12 cellular contexts compared by ENCODE assay signal in genomic region chrX:69128573-69128972, GRCh38. TPM values are rescaled to one million over a fixed set of nuclear protein-coding genes. Genes with fewer than 3 reads are reported as not detected.
A peak's percentile ranks its signal among the peaks of the same experiment; 100 is the strongest.
DNase-seq lines count a peak whose midpoint lies in the region; TF ChIP-seq lines count a peak whose summit lies in the region.
"Had no signal": no experiment of that assay in that cellular context is flagged by ENCODE, and none has a peak within 500 bp of the region (broad histone marks: within the 10 kb centered on the region; RNA-seq: fewer than 3 reads in every experiment).

No MANE protein-coding gene starts in this region.

- no peaks in the 10 kb centered on the region for H3K9me3 Mint-ChIP-seq in CD8-positive, alpha-beta memory T cell
- H3K9me3 Mint-ChIP-seq: activated naive CD4-positive, alpha-beta T cell treated with anti-CD3 and anti-CD28 coated beads, Interleukin-2, amount 50 U/mL, for 24 hours had no signal

- H3K27ac Mint-ChIP-seq in CD8-positive, alpha-beta memory T cell = peak overlapping the region in 1 of 8 donors; percentile 57
- H3K27ac Mint-ChIP-seq: activated naive CD4-positive, alpha-beta T cell treated with anti-CD3 and anti-CD28 coated beads, Interleukin-2, amount 50 U/mL, for 24 hours had no signal

- TF ChIP-seq EP300 in neural cell (conservative IDR thresholded peaks at IDR 0.05; ENCODE audit: poor library complexity, severe bottlenecking) = no peak

- no peaks in the 10 kb centered on the region for H3K9me2 ChIP-seq in neural cell (ENCODE audit: insufficient read depth, low read length)

- H3K4me1 Mint-ChIP-seq in CD8-positive, alpha-beta memory T cell = peaks cover 0 to 4% (median 4%) of the 10 kb centered on the region in 3 donors

- H3K36me3 ChIP-seq in neural cell (ENCODE audit: insufficient read depth, low read length) = no peaks in the 10 kb centered on the region
- no peaks in the 10 kb centered on the region for H3K36me3 ChIP-seq in CD8-positive, alpha-beta memory T cell (ENCODE audit: insufficient read depth, low read length)

- no peaks in the 10 kb centered on the region for H4K20me1 ChIP-seq in neural cell (ENCODE audit: insufficient read depth)

- H3K4me1 ChIP-seq in CD8-positive, alpha-beta memory T cell (ENCODE audit: insufficient read depth, low read length) = no peaks in the 10 kb centered on the region

- no peak overlapping the region for H3K9ac ChIP-seq in neural cell (ENCODE audit: low read length)

- no peaks in the 10 kb centered on the region for H3F3A ChIP-seq in neural cell (ENCODE audit: insufficient read depth, low read length, poor library complexity, severe bottlenecking)

- CTCF ChIA-PET in CD8-positive, alpha-beta memory T cell (lab: Charles Lee) = no interaction called here

- H3K4me3 ChIP-seq in AG09309 (ENCODE audit: control insufficient read depth, low read depth, low read length) (peak overlapping the region; percentile 11), neural cell (ENCODE audit: low read length) (peak overlapping the region; percentile 15)
- H3K4me3 ChIP-seq in CD8-positive, alpha-beta memory T cell (ENCODE audit: low read length) = no peak overlapping the region

- TF ChIP-seq RAD21 in neural cell (conservative IDR thresholded peaks at IDR 0.05) = no peak

- H3K9me3 ChIP-seq in neural cell (ENCODE audit: low read length) = no peaks in the 10 kb centered on the region
- no peaks in the 10 kb centered on the region for H3K9me3 ChIP-seq in CD8-positive, alpha-beta memory T cell (ENCODE audit: low read length)

- no peaks in the 10 kb centered on the region for H3K27me3 ChIP-seq in neural cell (ENCODE audit: insufficient read depth, low read depth, low read length)
- H3K27me3 ChIP-seq in CD8-positive, alpha-beta memory T cell (ENCODE audit: insufficient read depth, low read length, poor library complexity, severe bottlenecking) = no peaks in the 10 kb centered on the region

- H3K36me3 Mint-ChIP-seq in CD8-positive, alpha-beta memory T cell = no peaks in the 10 kb centered on the region
- H3K36me3 Mint-ChIP-seq: activated naive CD4-positive, alpha-beta T cell treated with anti-CD3 and anti-CD28 coated beads, Interleukin-2, amount 50 U/mL, for 24 hours had no signal

- DNase-seq in AG09309 (ENCODE audit: low read depth) = no peak
- DNase-seq in NCI-H226 = peak; percentile 8
- DNase-seq in fibroblast of peridontal ligament (ENCODE audit: extremely low read depth) = peak; percentile 33
- DNase-seq in T-helper 9 cell = no peak
- DNase-seq in CD8-positive, alpha-beta memory T cell = no peak
- DNase-seq in stimulated activated CD4-positive, alpha-beta T cell treated with anti-CD3 and anti-CD28 coated beads, Interleukin-15, amount 100 ng/mL, for 24 hours = no peak
- no peak for DNase-seq in activated naive CD4-positive, alpha-beta T cell treated with Interleukin-2 at 50 U/mL for 16 hours
- DNase-seq: activated CD4-positive, alpha-beta T cell treated with anti-CD3 and anti-CD28 coated beads for 48 hours; AML-193; NCI-H187 treated with DMSO at 0.1 percent for 48 hours had no signal

- H3K27ac ChIP-seq in neural cell (ENCODE audit: low read length) = no peak overlapping the region
- H3K27ac ChIP-seq in CD8-positive, alpha-beta memory T cell (ENCODE audit: low read depth, low read length) = no peak overlapping the region

- no peaks in the 10 kb centered on the region for H3K79me2 ChIP-seq in neural cell (replicated peaks; ENCODE audit: insufficient read depth, low read length)

- no peak overlapping the region for H3K4me2 ChIP-seq in neural cell (ENCODE audit: low read length)

- H3K27me3 Mint-ChIP-seq in CD8-positive, alpha-beta memory T cell = peaks cover 15 to 25% of the 10 kb centered on the region in 2 donors

- no peak for TF ChIP-seq CTCF in AG09309 (IDR thresholded peaks at IDR 0.05; ENCODE audit: control insufficient read depth, insufficient read depth, low read depth, low read length, missing control alignments)
- TF ChIP-seq CTCF in neural cell (IDR thresholded peaks at IDR 0.05; ENCODE audit: poor library complexity, severe bottlenecking) = no peak

- no peak overlapping the region for H3K4me3 Mint-ChIP-seq in CD8-positive, alpha-beta memory T cell
- H3K4me3 Mint-ChIP-seq: activated naive CD4-positive, alpha-beta T cell treated with anti-CD3 and anti-CD28 coated beads, Interleukin-2, amount 50 U/mL, for 24 hours had no signal

- no peak overlapping the region for H2AFZ ChIP-seq in neural cell (ENCODE audit: low read depth, low read length)

- POLR2A ChIA-PET in CD8-positive, alpha-beta memory T cell (lab: Charles Lee) = no interaction called here

TF ChIP-seq in neural cell, 6 proteins besides CTCF, POLR2A, EP300 and RAD21:
- no peak for TF ChIP-seq EZH2 (IDR thresholded peaks at IDR 0.05; ENCODE audit: borderline replicate concordance, insufficient read depth, low read length, poor library complexity, severe bottlenecking)
- TF ChIP-seq TAF1 (IDR thresholded peaks at IDR 0.05; ENCODE audit: low read depth) = no peak
- TF ChIP-seq, protein P1, sequence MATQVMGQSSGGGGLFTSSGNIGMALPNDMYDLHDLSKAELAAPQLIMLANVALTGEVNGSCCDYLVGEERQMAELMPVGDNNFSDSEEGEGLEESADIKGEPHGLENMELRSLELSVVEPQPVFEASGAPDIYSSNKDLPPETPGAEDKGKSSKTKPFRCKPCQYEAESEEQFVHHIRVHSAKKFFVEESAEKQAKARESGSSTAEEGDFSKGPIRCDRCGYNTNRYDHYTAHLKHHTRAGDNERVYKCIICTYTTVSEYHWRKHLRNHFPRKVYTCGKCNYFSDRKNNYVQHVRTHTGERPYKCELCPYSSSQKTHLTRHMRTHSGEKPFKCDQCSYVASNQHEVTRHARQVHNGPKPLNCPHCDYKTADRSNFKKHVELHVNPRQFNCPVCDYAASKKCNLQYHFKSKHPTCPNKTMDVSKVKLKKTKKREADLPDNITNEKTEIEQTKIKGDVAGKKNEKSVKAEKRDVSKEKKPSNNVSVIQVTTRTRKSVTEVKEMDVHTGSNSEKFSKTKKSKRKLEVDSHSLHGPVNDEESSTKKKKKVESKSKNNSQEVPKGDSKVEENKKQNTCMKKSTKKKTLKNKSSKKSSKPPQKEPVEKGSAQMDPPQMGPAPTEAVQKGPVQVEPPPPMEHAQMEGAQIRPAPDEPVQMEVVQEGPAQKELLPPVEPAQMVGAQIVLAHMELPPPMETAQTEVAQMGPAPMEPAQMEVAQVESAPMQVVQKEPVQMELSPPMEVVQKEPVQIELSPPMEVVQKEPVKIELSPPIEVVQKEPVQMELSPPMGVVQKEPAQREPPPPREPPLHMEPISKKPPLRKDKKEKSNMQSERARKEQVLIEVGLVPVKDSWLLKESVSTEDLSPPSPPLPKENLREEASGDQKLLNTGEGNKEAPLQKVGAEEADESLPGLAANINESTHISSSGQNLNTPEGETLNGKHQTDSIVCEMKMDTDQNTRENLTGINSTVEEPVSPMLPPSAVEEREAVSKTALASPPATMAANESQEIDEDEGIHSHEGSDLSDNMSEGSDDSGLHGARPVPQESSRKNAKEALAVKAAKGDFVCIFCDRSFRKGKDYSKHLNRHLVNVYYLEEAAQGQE (IDR thresholded peaks at IDR 0.05; ENCODE audit: borderline replicate concordance) = no peak
- no peak for TF ChIP-seq SMC3 (conservative IDR thresholded peaks at IDR 0.05; ENCODE audit: poor library complexity)
- TF ChIP-seq POLR2AphosphoS5 (IDR thresholded peaks at IDR 0.05) = no peak
- TF ChIP-seq MXI1 (conservative IDR thresholded peaks at IDR 0.05; ENCODE audit: poor library complexity, severe bottlenecking) = no peak

RNA-seq across cellular contexts. Expression of gene PJA1, which starts 36.7 kb away (rescaled TPM):
- 214 and 225 TPM in 2 replicates for polyA plus RNA-seq in neural cell
- polyA minus RNA-seq in neural cell = 207 and 208 TPM in 2 replicates
- total RNA-seq in CD8-positive, alpha-beta memory T cell = 10 to 100 TPM; 14.2 to 18.5 TPM
- 47.9 TPM for polyA plus RNA-seq in CD8-positive, alpha-beta memory T cell

Comparison
In these comparisons a context has a peak if more than half of its experiments do, and no peak if none do; other contexts are left out.
1. DNase-seq: peak in NCI-H226 (single experiment) and fibroblast of peridontal ligament (single experiment); none in AG09309 (single experiment), T-helper 9 cell (single experiment), CD8-positive, alpha-beta memory T cell (0 of 5), stimulated activated CD4-positive, alpha-beta T cell treated with anti-CD3 and anti-CD28 coated beads, Interleukin-15, amount 100 ng/mL, for 24 hours (single experiment) and activated naive CD4-positive, alpha-beta T cell treated with Interleukin-2 at 50 U/mL for 16 hours (single experiment).